ENCODE assay signal across 9 cellular contexts in genomic region chr16:87132361-87133014, GRCh38.
DNase-seq lines count a peak whose midpoint lies in the region; TF ChIP-seq lines count a peak whose summit lies in the region.
"Had no signal": no experiment of that assay in that cellular context is flagged by ENCODE, and none has a peak within 500 bp of the region (broad histone marks: within the 10 kb centered on the region; RNA-seq: fewer than 3 reads in every experiment).

No MANE protein-coding gene starts in this region.

- no peak overlapping the region for H3K23ac ChIP-seq in mesenchymal stem cell (ENCODE audit: low read length in 2 of 2)

- H3K9ac ChIP-seq in mesenchymal stem cell (ENCODE audit: low read length), result no peak overlapping the region
- no peak overlapping the region for H3K9ac ChIP-seq in colonic mucosa (ENCODE audit: low read depth in 2 of 2, low read length in 2 of 2)

- TF ChIP-seq POLR2A in tibial nerve (IDR thresholded peaks at IDR 0.05), result no peak

- no peak overlapping the region for H2BK12ac ChIP-seq in mesenchymal stem cell (ENCODE audit: low read length in 2 of 2)

- H2BK120ac ChIP-seq in mesenchymal stem cell (ENCODE audit: low read depth, low read length), result no peak overlapping the region

- H3K36me3 ChIP-seq in mesenchymal stem cell (ENCODE audit: control insufficient read depth in 1 of 2, insufficient read depth in 2 of 2, low read depth in 1 of 2, low read length in 2 of 2), result no peaks in the 10 kb centered on the region
- H3K36me3 ChIP-seq in tibial nerve, result no peaks in the 10 kb centered on the region
- no peaks in the 10 kb centered on the region for H3K36me3 ChIP-seq in colonic mucosa

- H3K9me3 ChIP-seq in mesenchymal stem cell (ENCODE audit: control insufficient read depth, low read length), result peaks cover 12% of the 10 kb centered on the region
- peaks cover 0 to 12% (median 0%) of the 10 kb centered on the region in 4 donors for H3K9me3 ChIP-seq in tibial nerve
- H3K9me3 ChIP-seq in colonic mucosa, result no peaks in the 10 kb centered on the region

- H3K4me1 ChIP-seq in mesenchymal stem cell (ENCODE audit: control insufficient read depth, insufficient read depth, low read depth, low read length) (peaks cover 27% of the 10 kb centered on the region), tibial nerve (peaks cover 0 to 28% (median 11%) of the 10 kb centered on the region in 4 donors), colonic mucosa (no peaks in the 10 kb centered on the region)

- peak in 1 of 2 donors; percentile 88 for TF ChIP-seq EP300 in tibial nerve (IDR thresholded peaks at IDR 0.05)

- H3K27me3 ChIP-seq in mesenchymal stem cell (ENCODE audit: control insufficient read depth in 1 of 2, insufficient read depth in 1 of 2, low read length in 2 of 2) (peaks cover 0 to 74% of the 10 kb centered on the region in 2 experiments), tibial nerve (no peaks in the 10 kb centered on the region), colonic mucosa (no peaks in the 10 kb centered on the region)

- H3K14ac ChIP-seq in mesenchymal stem cell (ENCODE audit: low read length in 2 of 2), result no peak overlapping the region

- WGBS in mesenchymal stem cell, result 70% methylated on average over 20 of the region's 20 CpGs
- WGBS in tibial nerve, 2 donors, result 32 to 35% methylated on average over 19 to 20 of the region's 20 CpGs

- no peak overlapping the region for H4K91ac ChIP-seq in mesenchymal stem cell (ENCODE audit: low read length)

- no peak overlapping the region for H2BK5ac ChIP-seq in mesenchymal stem cell (ENCODE audit: low read depth, low read length, poor library complexity, severe bottlenecking)

- no peak overlapping the region for H2BK15ac ChIP-seq in mesenchymal stem cell (ENCODE audit: low read depth, poor library complexity, severe bottlenecking)

- peak; percentile 6 to 21 for DNase-seq in SHP77 (lab: John Stamatoyannopoulos, UW)
- no peak for DNase-seq in SHP77 treated with DMSO at 0.1 percent for 48 hours (lab: John Stamatoyannopoulos, UW)
- peak; percentile 79 for DNase-seq in ecto neural progenitor cell (ENCODE audit: low spot score)
- DNase-seq in mesenchymal stem cell, result peak; percentile 23
- peak; percentile 48 to 75 for DNase-seq in tibial nerve (ENCODE audit: low spot score in 2 of 2)
- DNase-seq in colonic mucosa, result no peak
- no peak for DNase-seq in NCI-H774 (lab: John Stamatoyannopoulos, UW)
- DNase-seq in iPS-NIHi7 (ENCODE audit: extremely low spot score), result no peak
- DNase-seq: NCI-H2171 had no signal

- TF ChIP-seq CTCF in tibial nerve (IDR thresholded peaks at IDR 0.05) (no peak), colonic mucosa (IDR thresholded peaks at IDR 0.05) (no peak)

- H3K27ac ChIP-seq in mesenchymal stem cell (ENCODE audit: low read length, poor library complexity, severe bottlenecking), result peak overlapping the region; percentile 13
- H3K27ac ChIP-seq in tibial nerve, result peak overlapping the region in 2 of 4 donors; percentile 83 to 84
- H3K27ac ChIP-seq in colonic mucosa, result no peak overlapping the region

- H2AFZ ChIP-seq in mesenchymal stem cell (ENCODE audit: low read depth, low read length), result no peak overlapping the region

- no peak overlapping the region for H3K18ac ChIP-seq in mesenchymal stem cell (ENCODE audit: low read depth in 1 of 2, low read length in 2 of 2)

- intact Hi-C loops in colonic mucosa (cut with DNase I), result no loop called here

- H3K4me3 ChIP-seq in mesenchymal stem cell (ENCODE audit: insufficient read depth in 1 of 2, low read depth in 1 of 2, low read length in 2 of 2) (peak overlapping the region in 1 of 2 experiments; percentile 15), tibial nerve (no peak overlapping the region), colonic mucosa (no peak overlapping the region)

- H2AK5ac ChIP-seq in mesenchymal stem cell (ENCODE audit: low read length, severe bottlenecking), result no peak overlapping the region

- no peak overlapping the region for H4K8ac ChIP-seq in mesenchymal stem cell (ENCODE audit: low read length)

- H3K79me1 ChIP-seq in mesenchymal stem cell (replicated peaks; ENCODE audit: low read length, poor library complexity, severe bottlenecking), result no peaks in the 10 kb centered on the region

- peak overlapping the region; percentile 10 for H3K4me2 ChIP-seq in mesenchymal stem cell (ENCODE audit: low read length, poor library complexity, severe bottlenecking)

- no peak overlapping the region for H3K4ac ChIP-seq in mesenchymal stem cell (ENCODE audit: low read depth in 1 of 2, low read length in 2 of 2)

Comparison
In these comparisons a context has a peak if more than half of its experiments do, and no peak if none do; other contexts are left out.
1. DNase-seq: peak in SHP77 (2 of 2), ecto neural progenitor cell (single experiment), mesenchymal stem cell (single experiment) and tibial nerve (2 of 2); none in SHP77 treated with DMSO at 0.1 percent for 48 hours (single experiment), colonic mucosa (single experiment), NCI-H774 (single experiment) and iPS-NIHi7 (single experiment).